In genomic region chr13:102679449-102680132, GRCh38 we compare ENCODE assay signal across 31 cellular contexts. TPM values are rescaled to one million over a fixed set of nuclear protein-coding genes. Genes with fewer than 3 reads are reported as not detected.
DNase-seq lines count a peak whose midpoint lies in the region; ATAC-seq, FAIRE-seq and TF ChIP-seq lines count a peak whose summit lies in the region.
"Had no signal": no experiment of that assay in that cellular context is flagged by ENCODE, and none has a peak within 500 bp of the region (broad histone marks: within the 10 kb centered on the region; RNA-seq: fewer than 3 reads in every experiment).

No MANE protein-coding gene starts in this region.

- TF ChIP-seq EP300 in HepG2 (IDR thresholded peaks at IDR 0.05; ENCODE audit: low read depth in 2 of 2, low read length in 2 of 2) (no peak), HepG2 (CRISPR knock-in tag; IDR thresholded peaks at IDR 0.05; ENCODE audit: borderline replicate concordance) (no peak)

- H3K27me3 ChIP-seq in HepG2 (ENCODE audit: control insufficient read depth in 1 of 2, insufficient read depth in 2 of 2, low read length in 2 of 2), result no peaks in the 10 kb centered on the region
- H3K27me3 ChIP-seq in upper lobe of right lung, result no peaks in the 10 kb centered on the region
- H3K27me3 ChIP-seq in psoas muscle (ENCODE audit: insufficient read depth in 3 of 3, low read length in 2 of 3), result no peaks in the 10 kb centered on the region
- H3K27me3 ChIP-seq: gastrocnemius medialis, spleen, tibial nerve had no signal

- no TSS peak for BruUV-seq in HepG2 (replicated peaks; lab: Mats Ljungman, UMichigan)

- no peaks in the 10 kb centered on the region for H4K20me1 ChIP-seq in HepG2 (ENCODE audit: insufficient read depth, low read length)

- 81% methylated on average over 3 of the region's 3 CpGs for WGBS in HepG2 (ENCODE audit: low lambda C conversion rate)
- 54 to 70% (median 69%) methylated on average over 3 of the region's 3 CpGs for WGBS in psoas muscle, 3 donors

- H2AFZ ChIP-seq in HepG2 (ENCODE audit: low read length), result no peak overlapping the region

- POLR2A ChIA-PET in HepG2 (lab: Yijun Ruan, JAX), result no interaction called here

- ATAC-seq in activated T-cell treated with anti-CD3 and anti-CD28 coated beads, Interleukin-2, amount 50 U/mL, for 72 hours (replicated peaks in 1 of 2), result peak in 1 of 2 donors; percentile 23
- ATAC-seq in activated T-cell treated with anti-CD3 and anti-CD28 coated beads, Interleukin-2, amount 50 U/mL, for 4 hours, result no peak
- no peak for ATAC-seq in activated T-helper 17 cell treated with anti-CD3 and anti-CD28 coated beads, Interleukin-2, amount 50 U/mL, for 72 hours (replicated peaks)
- no peak for ATAC-seq in HepG2
- ATAC-seq in upper lobe of right lung, result peak; percentile 9
- no peak for ATAC-seq in psoas muscle
- ATAC-seq: gastrocnemius medialis had no signal

- TF ChIP-seq POLR2A in HepG2 (IDR thresholded peaks at IDR 0.05; ENCODE audit: insufficient read depth in 1 of 2, low read depth in 2 of 2, low read length in 2 of 2), result no peak

- H3K4me3 ChIP-seq in HepG2 (replicated peaks in 1 of 3; ENCODE audit: insufficient read depth in 1 of 3, low read depth in 2 of 3, low read length in 3 of 3) (no peak overlapping the region), upper lobe of right lung (no peak overlapping the region), psoas muscle (no peak overlapping the region)
- H3K4me3 ChIP-seq: gastrocnemius medialis, spleen, tibial nerve had no signal

- no peak overlapping the region for H3K4me2 ChIP-seq in HepG2 (ENCODE audit: low read depth, low read length)

- intact Hi-C loops in HepG2 (cut with micrococcal nuclease; ENCODE audit: unreplicated experiment), result no loop called here
- intact Hi-C loops in upper lobe of right lung (cut with DNase I), result no loop called here
- intact Hi-C loops in psoas muscle (cut with DNase I), result loop anchor here in 1 of 2 donors (5.0 kb wide), 1 partner anchor 33 kb away; no protein-coding TSS in a partner anchor

- in situ Hi-C loops in HepG2 (cut with HindIII; ENCODE audit: extremely low pct_ligation_motif_present, low pct_unique_long_range_greater_than_20kb), result no loop called here

- H3K36me3 Mint-ChIP-seq in activated T-cell treated with anti-CD3 and anti-CD28 coated beads, Interleukin-2, amount 50 U/mL, for 72 hours (ENCODE audit: insufficient read depth in 2 of 2), result peaks cover 11 to 21% of the 10 kb centered on the region in 2 donors
- H3K36me3 Mint-ChIP-seq in activated T-cell treated with anti-CD3 and anti-CD28 coated beads, Interleukin-2, amount 50 U/mL, for 4 hours (ENCODE audit: insufficient read depth), result peaks cover 23% of the 10 kb centered on the region
- H3K36me3 Mint-ChIP-seq in activated T-helper 17 cell treated with anti-CD3 and anti-CD28 coated beads, Interleukin-2, amount 50 U/mL, for 72 hours (ENCODE audit: low read depth), result peaks cover 54% of the 10 kb centered on the region

- no peaks in the 10 kb centered on the region for H3K4me1 ChIP-seq in HepG2 (ENCODE audit: insufficient read depth, low read length)
- H3K4me1 ChIP-seq in upper lobe of right lung, result no peaks in the 10 kb centered on the region
- H3K4me1 ChIP-seq in psoas muscle, result peaks cover 43% of the 10 kb centered on the region
- H3K4me1 ChIP-seq: tibial nerve had no signal

- no peak for FAIRE-seq in HepG2 (lab: Jason Lieb, UNC)

- TF ChIP-seq RAD21 in HepG2 (CRISPR knock-in tag; IDR thresholded peaks at IDR 0.05), result no peak

- peak overlapping the region; percentile 48 for H3K27ac Mint-ChIP-seq in activated T-cell treated with anti-CD3 and anti-CD28 coated beads, Interleukin-2, amount 50 U/mL, for 72 hours
- peak overlapping the region; percentile 52 for H3K27ac Mint-ChIP-seq in activated T-helper 17 cell treated with anti-CD3 and anti-CD28 coated beads, Interleukin-2, amount 50 U/mL, for 72 hours
- H3K27ac Mint-ChIP-seq: activated naive CD8-positive, alpha-beta T cell treated with anti-CD3 and anti-CD28 coated beads, Interleukin-2, amount 10 ng/mL, durations not matched to agents 7 days and 5 days; stimulated activated naive CD8-positive, alpha-beta T cell treated with anti-CD3 and anti-CD28 coated beads, Interleukin-15, Interleukin-2, amounts not matched to agents 100 ng/mL and 50 ng/mL, for 24 hours; T-helper 2 cell treated with Interferon-gamma antibody and Interleukin-4, amounts not matched to agents 5 μg/mL and 100 μg/mL, for 36 hours had no signal

- peaks cover 0 to 28% of the 10 kb centered on the region in 2 experiments; a peak in 2 of 5 replicates for H3K36me3 ChIP-seq in HepG2 (replicated peaks in 1 of 2; ENCODE audit: control insufficient read depth in 1 of 2, insufficient read depth in 2 of 2, low read length in 2 of 2)
- peaks cover 53% of the 10 kb centered on the region for H3K36me3 ChIP-seq in upper lobe of right lung
- H3K36me3 ChIP-seq in psoas muscle (ENCODE audit: insufficient read depth in 1 of 2, low read depth in 1 of 2), result peaks cover 0 to 28% of the 10 kb centered on the region in 2 donors

- no peaks in the 10 kb centered on the region for H3K9me3 Mint-ChIP-seq in activated T-cell treated with anti-CD3 and anti-CD28 coated beads, Interleukin-2, amount 50 U/mL, for 72 hours
- H3K9me3 Mint-ChIP-seq in activated T-cell treated with anti-CD3 and anti-CD28 coated beads, Interleukin-2, amount 50 U/mL, for 4 hours, result no peaks in the 10 kb centered on the region
- no peaks in the 10 kb centered on the region for H3K9me3 Mint-ChIP-seq in activated T-helper 17 cell treated with anti-CD3 and anti-CD28 coated beads, Interleukin-2, amount 50 U/mL, for 72 hours
- H3K9me3 Mint-ChIP-seq: activated naive CD8-positive, alpha-beta T cell treated with anti-CD3 and anti-CD28 coated beads, Interleukin-2, amount 10 ng/mL, durations not matched to agents 7 days and 5 days; T-helper 2 cell treated with Interferon-gamma antibody and Interleukin-4, amounts not matched to agents 5 μg/mL and 100 μg/mL, for 36 hours had no signal

- TF ChIP-seq CTCF in HepG2 (CRISPR knock-in tag; IDR thresholded peaks at IDR 0.05) (no peak), upper lobe of right lung (IDR thresholded peaks at IDR 0.05) (no peak), psoas muscle (IDR thresholded peaks at IDR 0.05) (no peak)

- no peaks in the 10 kb centered on the region for H3K27me3 Mint-ChIP-seq in activated T-cell treated with anti-CD3 and anti-CD28 coated beads, Interleukin-2, amount 50 U/mL, for 72 hours (ENCODE audit: low read depth)
- H3K27me3 Mint-ChIP-seq in activated T-cell treated with anti-CD3 and anti-CD28 coated beads, Interleukin-2, amount 50 U/mL, for 4 hours (ENCODE audit: low read depth), result no peaks in the 10 kb centered on the region
- no peaks in the 10 kb centered on the region for H3K27me3 Mint-ChIP-seq in activated T-helper 17 cell treated with anti-CD3 and anti-CD28 coated beads, Interleukin-2, amount 50 U/mL, for 72 hours
- H3K27me3 Mint-ChIP-seq: activated naive CD8-positive, alpha-beta T cell treated with anti-CD3 and anti-CD28 coated beads, Interleukin-2, amount 10 ng/mL, durations not matched to agents 7 days and 5 days; stimulated activated naive CD8-positive, alpha-beta T cell treated with anti-CD3 and anti-CD28 coated beads, Interleukin-15, Interleukin-2, amounts not matched to agents 100 ng/mL and 50 ng/mL, for 24 hours had no signal

- no peak for DNase-seq in activated T-cell treated with anti-CD3 and anti-CD28 coated beads, Interleukin-2, amount 50 U/mL, for 72 hours
- DNase-seq in activated T-cell treated with anti-CD3 and anti-CD28 coated beads, Interleukin-2, amount 50 U/mL, for 4 hours, result no peak
- no peak for DNase-seq in HepG2 (ENCODE audit: low spot score)
- DNase-seq in upper lobe of right lung, result no peak
- DNase-seq in effector CD8-positive, alpha-beta T cell (lab: John Stamatoyannopoulos, UW), result no peak
- no peak for DNase-seq in psoas muscle
- no peak for DNase-seq in AG08396 (ENCODE audit: low spot score)
- DNase-seq: activated naive CD8-positive, alpha-beta T cell treated with anti-CD3 and anti-CD28 coated beads, Interleukin-2, amount 10 ng/mL, durations not matched to agents 7 days and 5 days; activated T-cell treated with anti-CD3 and anti-CD28 coated beads, Interleukin-2, amount 50 U/mL, for 1 hour; C1 segment of cervical spinal cord; effector CD4-positive, alpha-beta T cell; gastrocnemius medialis; hypothalamus; IMR-90; NCI-H1436; NCI-H526 treated with DMSO at 0.1 percent for 48 hours; RPMI8226; spleen; stimulated activated CD4-positive, alpha-beta T cell treated with anti-CD3 and anti-CD28 coated beads, Interleukin-4, amount 100 ng/mL, for 24 hours had no signal

- no peak overlapping the region for H3K4me3 Mint-ChIP-seq in activated T-cell treated with anti-CD3 and anti-CD28 coated beads, Interleukin-2, amount 50 U/mL, for 72 hours
- no peak overlapping the region for H3K4me3 Mint-ChIP-seq in activated T-cell treated with anti-CD3 and anti-CD28 coated beads, Interleukin-2, amount 50 U/mL, for 4 hours
- no peak overlapping the region for H3K4me3 Mint-ChIP-seq in activated T-helper 17 cell treated with anti-CD3 and anti-CD28 coated beads, Interleukin-2, amount 50 U/mL, for 72 hours
- H3K4me3 Mint-ChIP-seq: activated naive CD8-positive, alpha-beta T cell treated with anti-CD3 and anti-CD28 coated beads, Interleukin-2, amount 10 ng/mL, durations not matched to agents 7 days and 5 days; stimulated activated naive CD8-positive, alpha-beta T cell treated with anti-CD3 and anti-CD28 coated beads, Interleukin-15, Interleukin-2, amounts not matched to agents 100 ng/mL and 50 ng/mL, for 24 hours; T-helper 2 cell treated with Interferon-gamma antibody and Interleukin-4, amounts not matched to agents 5 μg/mL and 100 μg/mL, for 36 hours had no signal

- peaks cover 31% of the 10 kb centered on the region for H3K4me1 Mint-ChIP-seq in activated T-cell treated with anti-CD3 and anti-CD28 coated beads, Interleukin-2, amount 50 U/mL, for 72 hours (ENCODE audit: low read depth)
- peaks cover 22% of the 10 kb centered on the region for H3K4me1 Mint-ChIP-seq in activated T-cell treated with anti-CD3 and anti-CD28 coated beads, Interleukin-2, amount 50 U/mL, for 4 hours (ENCODE audit: low read depth)
- H3K4me1 Mint-ChIP-seq in activated T-helper 17 cell treated with anti-CD3 and anti-CD28 coated beads, Interleukin-2, amount 50 U/mL, for 72 hours, result peaks cover 16% of the 10 kb centered on the region

- no peaks in the 10 kb centered on the region for H3K9me3 ChIP-seq in HepG2 (ENCODE audit: low read length)
- H3K9me3 ChIP-seq in upper lobe of right lung, result no peaks in the 10 kb centered on the region
- no peaks in the 10 kb centered on the region for H3K9me3 ChIP-seq in psoas muscle
- H3K9me3 ChIP-seq: gastrocnemius medialis had no signal

- H3K9ac ChIP-seq in HepG2 (ENCODE audit: insufficient read depth, low read depth, low read length), result no peak overlapping the region

- no peak overlapping the region for H3K27ac ChIP-seq in HepG2 (ENCODE audit: extremely low read length, insufficient read depth, low read length)
- no peak overlapping the region for H3K27ac ChIP-seq in upper lobe of right lung
- H3K27ac ChIP-seq in psoas muscle, result no peak overlapping the region
- H3K27ac ChIP-seq: tibial nerve, WERI-Rb-1 had no signal

- CTCF ChIA-PET in HepG2 (lab: Yijun Ruan, JAX; ENCODE audit: low intra/inter-chr PET ratio, low total read pairs), result no interaction called here

- no peaks in the 10 kb centered on the region for H3K79me2 ChIP-seq in HepG2 (ENCODE audit: insufficient read depth, low read length)

RNA-seq across cellular contexts. Expression of gene METTL21C, which starts 15.3 kb away (rescaled TPM):
- not detected for total RNA-seq in activated T-cell treated with anti-CD3 and anti-CD28 coated beads, Interleukin-2, amount 50 U/mL, for 72 hours
- total RNA-seq in activated T-cell treated with anti-CD3 and anti-CD28 coated beads, Interleukin-2, amount 50 U/mL, for 4 hours, result not detected
- not detected for total RNA-seq in activated T-helper 17 cell treated with anti-CD3 and anti-CD28 coated beads, Interleukin-2, amount 50 U/mL, for 72 hours
- total RNA-seq in HepG2 (2016; rRNA removed; fragmentation: Illumina TruSeq; extraction: Trizol), result not detected in 2 replicates
- total RNA-seq in HepG2 (2016; cell fraction: cytosol; rRNA removed; fragmentation: Illumina TruSeq; extraction: Trizol; ENCODE audit: low read depth), result not detected in 2 replicates
- not detected in 2 replicates for total RNA-seq in HepG2 (2016; cell fraction: insoluble cytoplasmic fraction; rRNA removed; fragmentation: Illumina TruSeq; extraction: Trizol)
- not detected in 2 replicates for total RNA-seq in HepG2 (2016; cell fraction: membrane; rRNA removed; fragmentation: Illumina TruSeq; extraction: Trizol)
- not detected in 2 replicates for total RNA-seq in HepG2 (2016; cell fraction: nucleus; rRNA removed; fragmentation: Illumina TruSeq; extraction: Trizol)
- not detected in 2 replicates for polyA plus RNA-seq in HepG2 (2011; rRNA removed)
- polyA plus RNA-seq in HepG2 (2011; cell fraction: cytosol; rRNA removed), result not detected in 2 replicates
- polyA plus RNA-seq in HepG2 (2011; cell fraction: nucleus; rRNA removed), result not detected in 2 replicates
- polyA plus RNA-seq in HepG2 (2012), result not detected in 2 replicates
- not detected in 2 replicates for polyA plus RNA-seq in HepG2 (2016; cell fraction: cytosol; fragmentation: Illumina TruSeq; extraction: Trizol; ENCODE audit: low read depth)
- not detected in 2 replicates for polyA plus RNA-seq in HepG2 (2016; cell fraction: insoluble cytoplasmic fraction; fragmentation: Illumina TruSeq; extraction: Trizol; ENCODE audit: low read depth)
- polyA plus RNA-seq in HepG2 (2016; cell fraction: membrane; fragmentation: Illumina TruSeq; extraction: Trizol; ENCODE audit: low read depth), result not detected in 2 replicates
- polyA plus RNA-seq in HepG2 (2016; cell fraction: nucleus; fragmentation: Illumina TruSeq; extraction: Trizol; ENCODE audit: insufficient read depth, low read depth), result not detected in 2 replicates
- polyA minus RNA-seq in HepG2 (2011; rRNA and poly(A)+ RNA removed; ENCODE audit: low replicate concordance), result not detected in 2 replicates
- not detected in 2 replicates for polyA minus RNA-seq in HepG2 (2011; cell fraction: cytosol; rRNA and poly(A)+ RNA removed)
- not detected in 2 replicates for polyA minus RNA-seq in HepG2 (2011; cell fraction: nucleus; rRNA and poly(A)+ RNA removed)
- total RNA-seq in upper lobe of right lung, result not detected
- total RNA-seq in psoas muscle, result 10 to 100 TPM in 1 of 4 donors, 1 to 10 TPM in 2, under 1 TPM in 1; 0.19 to 12.5 (median 2.6) TPM
- under 1 TPM; 0.25 to 0.34 (median 0.31) TPM for polyA plus RNA-seq in psoas muscle
- total RNA-seq: A673; activated naive CD8-positive, alpha-beta T cell treated with anti-CD3 and anti-CD28 coated beads, Interleukin-2, amount 10 ng/mL, durations not matched to agents 7 days and 5 days; chondrocyte; H4; IMR-90; MCF 10A; myocyte; omental fat pad; spleen; tibial nerve had no signal
- polyA plus RNA-seq: esophagus, IMR-90, spleen had no signal
